ENCODE assay signal across 8 cellular contexts in the genomic region with DNA sequence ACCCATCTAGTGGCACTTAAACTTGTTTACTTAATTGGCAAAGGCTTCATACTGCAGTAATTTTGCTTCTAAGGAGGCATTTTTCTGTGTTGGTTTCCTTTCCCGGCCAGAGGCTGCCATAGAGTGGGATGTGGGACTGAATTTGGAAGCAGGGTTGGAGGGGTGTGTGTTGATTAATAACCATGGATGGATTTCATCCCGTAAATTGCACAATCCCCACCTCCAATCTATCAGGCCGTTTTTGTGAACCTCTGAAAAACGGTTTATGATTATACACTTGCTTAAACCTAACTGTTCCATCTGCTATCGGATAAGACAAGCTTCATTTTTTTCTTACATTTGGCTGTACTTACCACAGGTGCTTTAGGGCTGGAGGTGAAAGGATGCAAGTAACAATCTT. TPM values are rescaled to one million over a fixed set of nuclear protein-coding genes. Genes with fewer than 3 reads are reported as not detected.
DNase-seq lines count a peak whose midpoint lies in the region; ATAC-seq, FAIRE-seq and TF ChIP-seq lines count a peak whose summit lies in the region.

No MANE protein-coding gene starts in this region.

- TF ChIP-seq POLR2A in K562 (conservative IDR thresholded peaks at IDR 0.05): no peak

- FAIRE-seq in K562 (lab: Jason Lieb, UNC): no peak

- H3K27ac ChIP-seq in K562 (ENCODE audit: extremely low read depth, low read depth, low read length): peak overlapping the region; percentile 86; the same call in 2 of the 3 replicates
- no peak overlapping the region for H3K27ac ChIP-seq in mesodermal cell (ENCODE audit: low read depth, low read length, severe bottlenecking)

- TF ChIP-seq RAD21 in K562 (CRISPR knock-in tag; conservative IDR thresholded peaks at IDR 0.05 in 1 of 2, IDR thresholded peaks at IDR 0.05 in 1 of 2): no peak

- H3K36me3 ChIP-seq in K562 (ENCODE audit: control insufficient read depth, insufficient read depth, low read length) (peaks cover 33% of the 10 kb centered on the region; the same call in 2 of the 3 replicates), mesodermal cell (ENCODE audit: control insufficient read depth, insufficient read depth, low read length) (peaks cover 20% of the 10 kb centered on the region)

- TF ChIP-seq EP300 in K562 (IDR thresholded peaks at IDR 0.05; ENCODE audit: low read length): no peak

- H3K27me3 ChIP-seq in K562 (ENCODE audit: control insufficient read depth in 2 of 2, insufficient read depth in 2 of 2, low read length in 2 of 2): no peaks in the 10 kb centered on the region

- in situ Hi-C loops in K562 (cut with MboI): no loop called here

- H3K4me3 ChIP-seq in K562 (peak overlapping the region; percentile 75), mesodermal cell (ENCODE audit: extremely low read depth, insufficient read depth, low read length, poor library complexity, severe bottlenecking) (peak overlapping the region; percentile 88)

- H3K79me2 ChIP-seq in K562 (ENCODE audit: control insufficient read depth, insufficient read depth, low read length): peaks cover 80% of the 10 kb centered on the region

- H2AFZ ChIP-seq in K562 (ENCODE audit: low read depth, low read length): no peak overlapping the region

- no peaks in the 10 kb centered on the region for H3K9me3 ChIP-seq in K562 (replicated peaks; ENCODE audit: control insufficient read depth, insufficient read depth, low read depth, low read length)
- H3K9me3 ChIP-seq in mesodermal cell (ENCODE audit: control insufficient read depth, low read length): no peaks in the 10 kb centered on the region

- CTCF ChIA-PET in K562 (lab: Yijun Ruan, JAX; ENCODE audit: low intra/inter-chr PET ratio): no interaction called here

- no TSS peak for BruUV-seq in K562 (replicated peaks; lab: Mats Ljungman, UMichigan)

- H3K36me3 Mint-ChIP-seq in stimulated activated naive CD8-positive, alpha-beta T cell treated with anti-CD3 and anti-CD28 coated beads, Interleukin-15, Interleukin-2, amounts not matched to agents 100 ng/mL and 50 ng/mL, for 24 hours (ENCODE audit: low read depth): peaks cover 19% of the 10 kb centered on the region

- ATAC-seq in stimulated activated naive CD8-positive, alpha-beta T cell treated with anti-CD3 and anti-CD28 coated beads, Interleukin-15, Interleukin-2, amounts not matched to agents 100 U/mL and 50 U/mL, for 24 hours: no peak
- no peak for ATAC-seq in K562

- H3K4me3 Mint-ChIP-seq in stimulated activated naive CD8-positive, alpha-beta T cell treated with anti-CD3 and anti-CD28 coated beads, Interleukin-15, Interleukin-2, amounts not matched to agents 100 ng/mL and 50 ng/mL, for 24 hours: peak overlapping the region; percentile 89

- H3K27ac Mint-ChIP-seq in stimulated activated naive CD8-positive, alpha-beta T cell treated with anti-CD3 and anti-CD28 coated beads, Interleukin-15, Interleukin-2, amounts not matched to agents 100 ng/mL and 50 ng/mL, for 24 hours: no peak overlapping the region

- peak overlapping the region; percentile 92 for H3K4me2 ChIP-seq in K562 (ENCODE audit: insufficient read depth, low read length)

- no peaks in the 10 kb centered on the region for H3K9me1 ChIP-seq in K562 (ENCODE audit: control insufficient read depth, insufficient read depth, low read length)

- H3K9me3 Mint-ChIP-seq in stimulated activated naive CD8-positive, alpha-beta T cell treated with anti-CD3 and anti-CD28 coated beads, Interleukin-15, Interleukin-2, amounts not matched to agents 100 ng/mL and 50 ng/mL, for 24 hours: no peaks in the 10 kb centered on the region

- no peaks in the 10 kb centered on the region for H4K20me1 ChIP-seq in K562 (replicated peaks; ENCODE audit: control insufficient read depth, insufficient read depth, low read length)

- H3K4me1 ChIP-seq in K562 (replicated peaks in 1 of 2; ENCODE audit: control insufficient read depth in 2 of 2, insufficient read depth in 2 of 2, low read length in 2 of 2): peaks cover 16 to 17% of the 10 kb centered on the region in 2 experiments; a peak in 4 of 5 replicates
- H3K4me1 ChIP-seq in mesodermal cell (ENCODE audit: control insufficient read depth, insufficient read depth, low read length, poor library complexity, severe bottlenecking): peaks cover 6% of the 10 kb centered on the region

- DNase-seq in stimulated activated naive CD8-positive, alpha-beta T cell treated with anti-CD3 and anti-CD28 coated beads, Interleukin-15, Interleukin-2, amounts not matched to agents 100 U/mL and 50 U/mL, for 24 hours: no peak
- DNase-seq in K562 (ENCODE audit: extremely low read depth in 1 of 4, low spot score in 3 of 4) (no peak), superior temporal gyrus (ENCODE audit: extremely low spot score) (no peak), SHP77 (lab: John Stamatoyannopoulos, UW) (no peak), NCI-H1092 (lab: John Stamatoyannopoulos, UW) (no peak), posterior cingulate gyrus (no peak)

- peak overlapping the region; percentile 87 to 98 for H3K9ac ChIP-seq in K562 (ENCODE audit: insufficient read depth in 1 of 2, low read depth in 2 of 2, low read length in 2 of 2)

- intact Hi-C loops in K562 (cut with micrococcal nuclease): loop anchor here (10.0 kb wide), 1 partner anchor 218 kb away; no protein-coding TSS in a partner anchor
- intact Hi-C loops in posterior cingulate gyrus (cut with DNase I): loop anchor here (2.0 to 10.0 kb wide), 4 partner anchors 38 to 260 kb away; a partner anchor contains a TSS

- POLR2A ChIA-PET in K562 (lab: Yijun Ruan, JAX): no interaction called here

- H3K4me1 Mint-ChIP-seq in stimulated activated naive CD8-positive, alpha-beta T cell treated with anti-CD3 and anti-CD28 coated beads, Interleukin-15, Interleukin-2, amounts not matched to agents 100 ng/mL and 50 ng/mL, for 24 hours (ENCODE audit: low read depth): peaks cover 60% of the 10 kb centered on the region

- no peaks in the 10 kb centered on the region for H3K27me3 Mint-ChIP-seq in stimulated activated naive CD8-positive, alpha-beta T cell treated with anti-CD3 and anti-CD28 coated beads, Interleukin-15, Interleukin-2, amounts not matched to agents 100 ng/mL and 50 ng/mL, for 24 hours

- no peak for TF ChIP-seq CTCF in K562 (IDR thresholded peaks at IDR 0.05 in 2 of 3, conservative IDR thresholded peaks at IDR 0.05 in 1 of 3; ENCODE audit: insufficient read depth in 2 of 3, low read depth in 1 of 3, low read length in 3 of 3)

- 9% methylated on average over 5 of the region's 5 CpGs for WGBS in K562 (ENCODE audit: insufficient coverage, low coverage, missing lambda C conversion rate)
- whole genome bisulfite sequencing in mesodermal cell (ENCODE audit: insufficient coverage in 2 of 2), 2 experiments: 92% methylated on average over 3 of the region's 5 CpGs; no CpG with 5 or more reads in 1 of the 2 experiments

RNA-seq across cellular contexts. Expression of a gene that starts 1.3 kb away (rescaled TPM):
- total RNA-seq in K562 (2011; cell fraction: chromatin; rRNA removed; ENCODE audit: low replicate concordance): 16.0 and 31.5 TPM in 2 replicates
- total RNA-seq in K562 (2011; cell fraction: nucleolus; rRNA removed): 15.5 and 21.3 TPM in 2 replicates
- total RNA-seq in K562 (2011; cell fraction: nucleoplasm; rRNA removed): 31.2 and 35.3 TPM in 2 replicates
- 12.5 TPM in 2 replicates for total RNA-seq in K562 (2014; rRNA removed)
- total RNA-seq in K562 (2014; rRNA removed; fragmentation: Illumina TruSeq; extraction: Trizol): 38.4 and 48.7 TPM in 2 replicates
- total RNA-seq in K562 (2015; rRNA removed; fragmentation: Illumina TruSeq; extraction: Trizol): 30.1 and 38.4 TPM in 2 replicates
- total RNA-seq in K562 (2021): 23.6 and 24.3 TPM in 2 replicates
- 45.5 and 66.0 TPM in 2 replicates for polyA plus RNA-seq in K562 (2011; rRNA removed)
- 15.7 and 31.1 TPM in 2 replicates for polyA plus RNA-seq in K562 (2011; cell fraction: cytosol; rRNA removed)
- polyA plus RNA-seq in K562 (2011; cell fraction: nucleus; rRNA removed): 13.0 and 18.3 TPM in 2 replicates
- polyA plus RNA-seq in K562 (2012): 41.1 and 47.8 TPM in 2 replicates
- 28.3 and 31.1 TPM in 2 replicates for polyA plus RNA-seq in K562 (2014; fragmentation: Illumina TruSeq; extraction: Trizol)
- 100 to 1,000 TPM; 136 to 140 TPM for polyA plus RNA-seq in K562 (2014; fragmentation: Nextera tagmentation; extraction: Ambion mirVana)
- polyA plus RNA-seq in K562 (2014; rRNA removed): 36.9 and 42.7 TPM in 2 replicates
- 23.5 and 25.1 TPM in 2 replicates for polyA minus RNA-seq in K562 (2011; rRNA and poly(A)+ RNA removed)
- 9.4 and 9.8 TPM in 2 replicates for polyA minus RNA-seq in K562 (2011; cell fraction: cytosol; rRNA and poly(A)+ RNA removed)
- 4.8 and 8.3 TPM in 2 replicates for polyA minus RNA-seq in K562 (2011; cell fraction: nucleus; rRNA and poly(A)+ RNA removed)
- 28.2 TPM for polyA plus RNA-seq in mesodermal cell (2013, experiment 1 of 2)
- 26.9 TPM for polyA plus RNA-seq in mesodermal cell (2013, experiment 2 of 2)

RNA-seq across cellular contexts. Expression of a gene that starts 1.6 kb away (rescaled TPM):
- 69.6 and 163 TPM in 2 replicates for total RNA-seq in K562 (2011; cell fraction: chromatin; rRNA removed; ENCODE audit: low replicate concordance)
- total RNA-seq in K562 (2011; cell fraction: nucleolus; rRNA removed): 33.0 and 51.2 TPM in 2 replicates
- total RNA-seq in K562 (2011; cell fraction: nucleoplasm; rRNA removed): 77.8 and 100 TPM in 2 replicates
- 18.3 and 21.8 TPM in 2 replicates for total RNA-seq in K562 (2014; rRNA removed)
- total RNA-seq in K562 (2014; rRNA removed; fragmentation: Illumina TruSeq; extraction: Trizol): 31.3 and 38.8 TPM in 2 replicates
- total RNA-seq in K562 (2015; rRNA removed; fragmentation: Illumina TruSeq; extraction: Trizol): 24.1 and 25.4 TPM in 2 replicates
- 23.2 and 27.1 TPM in 2 replicates for total RNA-seq in K562 (2021)
- 30.6 and 43.6 TPM in 2 replicates for polyA plus RNA-seq in K562 (2011; rRNA removed)
- polyA plus RNA-seq in K562 (2011; cell fraction: cytosol; rRNA removed): 5.5 and 12.7 TPM in 2 replicates
- polyA plus RNA-seq in K562 (2011; cell fraction: nucleus; rRNA removed): 24.1 and 28.1 TPM in 2 replicates
- 14.4 and 18.4 TPM in 2 replicates for polyA plus RNA-seq in K562 (2012)
- polyA plus RNA-seq in K562 (2014; fragmentation: Illumina TruSeq; extraction: Trizol): 26.1 and 28.8 TPM in 2 replicates
- polyA plus RNA-seq in K562 (2014; fragmentation: Nextera tagmentation; extraction: Ambion mirVana): 10 to 100 TPM; 17.9 to 18.2 TPM
- polyA plus RNA-seq in K562 (2014; rRNA removed): 22.5 and 29.4 TPM in 2 replicates
- polyA minus RNA-seq in K562 (2011; rRNA and poly(A)+ RNA removed): 44.6 and 45.0 TPM in 2 replicates
- polyA minus RNA-seq in K562 (2011; cell fraction: cytosol; rRNA and poly(A)+ RNA removed): 7.9 and 17.2 TPM in 2 replicates
- polyA minus RNA-seq in K562 (2011; cell fraction: nucleus; rRNA and poly(A)+ RNA removed): 29.2 and 40.9 TPM in 2 replicates
- polyA plus RNA-seq in mesodermal cell (2013, experiment 1 of 2): 28.0 TPM
- 34.6 TPM for polyA plus RNA-seq in mesodermal cell (2013, experiment 2 of 2)
